In genomic region chr10:74208081-74208480, GRCh38 we compare ENCODE assay signal across 12 cellular contexts. TPM values are rescaled to one million over a fixed set of nuclear protein-coding genes. Genes with fewer than 3 reads are reported as not detected.
DNase-seq lines count a peak whose midpoint lies in the region; ATAC-seq, FAIRE-seq and TF ChIP-seq lines count a peak whose summit lies in the region.
"Had no signal": no experiment of that assay in that cellular context is flagged by ENCODE, and none has a peak within 500 bp of the region (broad histone marks: within the 10 kb centered on the region; RNA-seq: fewer than 3 reads in every experiment).

No MANE protein-coding gene starts in this region.

- no peaks in the 10 kb centered on the region for H3K27me3 Mint-ChIP-seq in activated B cell treated with CpG ODN at 0.5 μM for 24 hours
- H3K27me3 Mint-ChIP-seq in activated naive CD4-positive, alpha-beta T cell treated with anti-CD3 and anti-CD28 coated beads, Interleukin-2, amount 10 ng/mL, durations not matched to agents 7 days and 5 days = no peaks in the 10 kb centered on the region
- H3K27me3 Mint-ChIP-seq: brain; naive thymus-derived CD8-positive, alpha-beta T cell had no signal

- CTCF ChIA-PET in activated B cell treated with CpG ODN at 0.5 μM for 24 hours (lab: Charles Lee) = no interaction called here
- CTCF ChIA-PET in activated naive CD4-positive, alpha-beta T cell treated with anti-CD3 and anti-CD28 coated beads, Interleukin-2, amount 10 ng/mL, durations not matched to agents 7 days and 5 days (lab: Charles Lee) = no interaction called here

- WGBS in neuronal stem cell (ENCODE audit: extremely low coverage in 2 of 2, insufficient read length in 2 of 2, insufficient replicate concordance in 1 of 2), 2 donors = no CpG with 5 or more reads among the region's 5 CpGs

- no peak overlapping the region for H2AFZ ChIP-seq in neuronal stem cell (ENCODE audit: low read length)

- no peak overlapping the region for H3K27ac ChIP-seq in neuronal stem cell (replicated peaks; ENCODE audit: low read length)

- POLR2A ChIA-PET in activated B cell treated with CpG ODN at 0.5 μM for 24 hours (lab: Charles Lee) = no interaction called here

- H2BK15ac ChIP-seq in neuronal stem cell (ENCODE audit: low read length) = no peak overlapping the region

- no peaks in the 10 kb centered on the region for H3K36me3 ChIP-seq in H7 (replicated peaks; ENCODE audit: control insufficient read depth, insufficient read depth, low read length)
- peaks cover 4 to 13% of the 10 kb centered on the region in 2 donors for H3K36me3 ChIP-seq in neuronal stem cell (replicated peaks in 1 of 2; ENCODE audit: control insufficient read depth in 2 of 2, insufficient read depth in 2 of 2, low read length in 2 of 2)

- no peak overlapping the region for H3K4me3 Mint-ChIP-seq in activated B cell treated with CpG ODN at 0.5 μM for 24 hours
- no peak overlapping the region for H3K4me3 Mint-ChIP-seq in activated naive CD4-positive, alpha-beta T cell treated with anti-CD3 and anti-CD28 coated beads, Interleukin-2, amount 10 ng/mL, durations not matched to agents 7 days and 5 days
- H3K4me3 Mint-ChIP-seq: brain; naive thymus-derived CD8-positive, alpha-beta T cell had no signal

- H3K18ac ChIP-seq in neuronal stem cell (ENCODE audit: low read length) = peak overlapping the region; percentile 85

- DNase-seq in H7 (peak; percentile 55), NCI-H2029 treated with DMSO at 0.1 percent for 48 hours (lab: John Stamatoyannopoulos, UW) (peak; percentile 22), activated B cell treated with CpG ODN at 0.5 μM for 24 hours (no peak), neuronal stem cell (ENCODE audit: low spot score) (peak; percentile 3), GM12891 (ENCODE audit: insufficient read length, low spot score) (no peak)
- DNase-seq in activated naive CD4-positive, alpha-beta T cell treated with anti-CD3 and anti-CD28 coated beads, Interleukin-2, amount 10 ng/mL, durations not matched to agents 7 days and 5 days = no peak
- no peak for DNase-seq in stimulated activated CD4-positive, alpha-beta T cell treated with anti-CD3 and anti-CD28 coated beads, Interleukin-1b, Interleukin-23, amount 100 ng/mL, for 48 hours
- DNase-seq: naive thymus-derived CD8-positive, alpha-beta T cell had no signal

- no peaks in the 10 kb centered on the region for H3K9me3 ChIP-seq in neuronal stem cell (replicated peaks in 1 of 2; ENCODE audit: control insufficient read depth in 2 of 2, insufficient read depth in 1 of 2, low read depth in 1 of 2, low read length in 2 of 2)

- H3K23ac ChIP-seq in neuronal stem cell (ENCODE audit: low read depth, low read length, poor library complexity) = peak overlapping the region; percentile 97

- no peak overlapping the region for H3K14ac ChIP-seq in neuronal stem cell (ENCODE audit: low read length)

- no peak overlapping the region for H4K91ac ChIP-seq in neuronal stem cell (ENCODE audit: low read depth, low read length, poor library complexity)

- no peak overlapping the region for H3K9ac ChIP-seq in neuronal stem cell (ENCODE audit: low read depth, low read length, poor library complexity)

- H3K4ac ChIP-seq in neuronal stem cell (ENCODE audit: low read length) = peak overlapping the region; percentile 95

- TF ChIP-seq POLR2A in GM12891 (IDR thresholded peaks at IDR 0.05; ENCODE audit: low read depth, low read length) = no peak

- H2BK12ac ChIP-seq in neuronal stem cell (ENCODE audit: low read length) = no peak overlapping the region

- intact Hi-C loops in activated B cell treated with CpG ODN at 0.5 μM for 24 hours (cut with micrococcal nuclease) = no loop called here

- H3K4me3 ChIP-seq in H7 (ENCODE audit: insufficient read depth, low read depth, low read length) (no peak overlapping the region), neuronal stem cell (ENCODE audit: low read length in 2 of 2) (no peak overlapping the region)
- H3K4me3 ChIP-seq: skin epidermis had no signal

- peaks cover 0 to 4% of the 10 kb centered on the region in 2 donors for H3K4me1 ChIP-seq in neuronal stem cell (ENCODE audit: control insufficient read depth in 2 of 2, insufficient read depth in 1 of 2, low read depth in 1 of 2, low read length in 2 of 2)

- peak overlapping the region; percentile 54 for H2BK120ac ChIP-seq in neuronal stem cell (ENCODE audit: low read depth, low read length)

- TF ChIP-seq CTCF in activated B cell treated with CpG ODN at 0.5 μM for 24 hours (IDR thresholded peaks at IDR 0.05) = no peak

- no peak overlapping the region for H2BK5ac ChIP-seq in neuronal stem cell (ENCODE audit: low read length)

- no peak overlapping the region for H3K27ac Mint-ChIP-seq in activated B cell treated with CpG ODN at 0.5 μM for 24 hours
- H3K27ac Mint-ChIP-seq in activated naive CD4-positive, alpha-beta T cell treated with anti-CD3 and anti-CD28 coated beads, Interleukin-2, amount 10 ng/mL, durations not matched to agents 7 days and 5 days = no peak overlapping the region

- no peaks in the 10 kb centered on the region for H3K9me3 Mint-ChIP-seq in activated B cell treated with CpG ODN at 0.5 μM for 24 hours
- H3K9me3 Mint-ChIP-seq in activated naive CD4-positive, alpha-beta T cell treated with anti-CD3 and anti-CD28 coated beads, Interleukin-2, amount 10 ng/mL, durations not matched to agents 7 days and 5 days = no peaks in the 10 kb centered on the region
- H3K9me3 Mint-ChIP-seq: naive thymus-derived CD8-positive, alpha-beta T cell had no signal

- H4K8ac ChIP-seq in neuronal stem cell (ENCODE audit: low read depth, low read length) = no peak overlapping the region

- no peaks in the 10 kb centered on the region for H3K27me3 ChIP-seq in H7 (ENCODE audit: control insufficient read depth, insufficient read depth, low read length)
- no peaks in the 10 kb centered on the region for H3K27me3 ChIP-seq in neuronal stem cell (ENCODE audit: control insufficient read depth in 3 of 3, insufficient read depth in 3 of 3, low read depth in 1 of 3, low read length in 3 of 3)

- ATAC-seq in activated B cell treated with CpG ODN at 0.5 μM for 24 hours (ENCODE audit: low read depth) = peak; percentile 31
- no peak for ATAC-seq in GM21526 (IDR thresholded peaks at IDR 0.05; ENCODE audit: low FRiP score, unreplicated experiment)
- ATAC-seq: naive thymus-derived CD8-positive, alpha-beta T cell had no signal

- peaks cover 25% of the 10 kb centered on the region for H3K36me3 Mint-ChIP-seq in activated B cell treated with CpG ODN at 0.5 μM for 24 hours (ENCODE audit: low read depth)
- peaks cover 14% of the 10 kb centered on the region for H3K36me3 Mint-ChIP-seq in activated naive CD4-positive, alpha-beta T cell treated with anti-CD3 and anti-CD28 coated beads, Interleukin-2, amount 10 ng/mL, durations not matched to agents 7 days and 5 days

- peak overlapping the region; percentile 96 for H2AK5ac ChIP-seq in neuronal stem cell (ENCODE audit: low read depth, low read length)

- FAIRE-seq in GM12891 (lab: Jason Lieb, UNC) = no peak
- FAIRE-seq: endothelial cell of umbilical vein had no signal

- H3K79me1 ChIP-seq in neuronal stem cell (ENCODE audit: low read depth, low read length) = peaks cover 6% of the 10 kb centered on the region

- H3K4me1 Mint-ChIP-seq in activated B cell treated with CpG ODN at 0.5 μM for 24 hours = peaks cover 43% of the 10 kb centered on the region
- no peaks in the 10 kb centered on the region for H3K4me1 Mint-ChIP-seq in activated naive CD4-positive, alpha-beta T cell treated with anti-CD3 and anti-CD28 coated beads, Interleukin-2, amount 10 ng/mL, durations not matched to agents 7 days and 5 days

- H3K4me2 ChIP-seq in neuronal stem cell (ENCODE audit: insufficient read depth, low read length, poor library complexity, severe bottlenecking) = no peak overlapping the region

TF ChIP-seq in GM12891, 5 proteins besides CTCF, POLR2A, EP300 and RAD21:
- TF ChIP-seq PAX5 (IDR thresholded peaks at IDR 0.05; ENCODE audit: insufficient read depth, low read length, severe bottlenecking) (no peak), POLR2AphosphoS5 (IDR thresholded peaks at IDR 0.05; ENCODE audit: low read depth, low read length) (no peak), TAF1 (IDR thresholded peaks at IDR 0.05; ENCODE audit: low read depth, low read length) (no peak), SPI1 (IDR thresholded peaks at IDR 0.05; ENCODE audit: low read depth, low read length) (no peak), POU2F2 (IDR thresholded peaks at IDR 0.05; ENCODE audit: low read depth, low read length) (no peak)

RNA-seq across cellular contexts. Expression of gene ADK, which starts 57.1 kb away (rescaled TPM):
- 20.1 and 28.0 TPM in 2 replicates for total RNA-seq in H7 (2014; rRNA removed; shearing (Covaris generic))
- total RNA-seq in activated B cell treated with CpG ODN at 0.5 μM for 24 hours = 46.1 and 47.5 TPM in 2 replicates
- polyA plus RNA-seq in neuronal stem cell (2013, experiment 1 of 2) = 29.5 TPM
- 28.1 TPM for polyA plus RNA-seq in neuronal stem cell (2013, experiment 2 of 2)
- polyA plus RNA-seq in GM12891 (2012; ENCODE audit: low read depth, missing spikeins) = 33.4 TPM

RNA-seq across cellular contexts. Expression of gene AP3M1, which starts 57.5 kb away (rescaled TPM):
- total RNA-seq in H7 (2014; rRNA removed; shearing (Covaris generic)) = 27.8 and 32.7 TPM in 2 replicates
- 55.9 and 61.7 TPM in 2 replicates for total RNA-seq in activated B cell treated with CpG ODN at 0.5 μM for 24 hours
- polyA plus RNA-seq in neuronal stem cell (2013, experiment 1 of 2) = 37.3 TPM
- 36.7 TPM for polyA plus RNA-seq in neuronal stem cell (2013, experiment 2 of 2)
- 33.3 TPM for polyA plus RNA-seq in GM12891 (2012; ENCODE audit: low read depth, missing spikeins)

Comparison
In these comparisons a context has a peak if more than half of its experiments do, and no peak if none do; other contexts are left out.
1. DNase-seq: peak in H7 (single experiment), NCI-H2029 treated with DMSO at 0.1 percent for 48 hours (single experiment) and neuronal stem cell (single experiment); none in activated B cell treated with CpG ODN at 0.5 μM for 24 hours (single experiment), activated naive CD4-positive, alpha-beta T cell treated with anti-CD3 and anti-CD28 coated beads, Interleukin-2, amount 10 ng/mL, durations not matched to agents 7 days and 5 days (single experiment), GM12891 (single experiment) and stimulated activated CD4-positive, alpha-beta T cell treated with anti-CD3 and anti-CD28 coated beads, Interleukin-1b, Interleukin-23, amount 100 ng/mL, for 48 hours (single experiment).